1 cellular context compared by ENCODE assay signal in genomic region chr3:133854971-133855370, GRCh38.
TF ChIP-seq lines count a peak whose summit lies in the region.

No MANE protein-coding gene starts in this region.

TF ChIP-seq in GM12878, 131 proteins besides CTCF, POLR2A, EP300 and RAD21:
- no peak for TF ChIP-seq ETV6 (conservative IDR thresholded peaks at IDR 0.05 in 1 of 2, IDR thresholded peaks at IDR 0.05 in 1 of 2; ENCODE audit: borderline replicate concordance in 1 of 2, low read depth in 1 of 2)
- TF ChIP-seq STAT1 (conservative IDR thresholded peaks at IDR 0.05): no peak
- TF ChIP-seq HDGF (IDR thresholded peaks at IDR 0.05): no peak
- no peak for TF ChIP-seq ZNF217 (IDR thresholded peaks at IDR 0.05)
- TF ChIP-seq IRF5 (IDR thresholded peaks at IDR 0.05; ENCODE audit: borderline replicate concordance): no peak
- TF ChIP-seq ZBTB11 (CRISPR knock-in tag; IDR thresholded peaks at IDR 0.05): no peak
- TF ChIP-seq MXI1 (IDR thresholded peaks at IDR 0.05; ENCODE audit: low read depth, low read length): no peak
- no peak for TF ChIP-seq SMAD5 (IDR thresholded peaks at IDR 0.05; ENCODE audit: low read depth)
- no peak for TF ChIP-seq BRCA1 (IDR thresholded peaks at IDR 0.05; ENCODE audit: low read depth, low read length)
- TF ChIP-seq USF1 (IDR thresholded peaks at IDR 0.05; ENCODE audit: borderline replicate concordance, extremely low read length, insufficient read depth, low read depth, low read length): no peak
- no peak for TF ChIP-seq SKIL (IDR thresholded peaks at IDR 0.05; ENCODE audit: low read depth, poor library complexity, severe bottlenecking)
